In genomic region chrX:53926030-53926429, GRCh38 we compare ENCODE assay signal across 11 cellular contexts.
"Had no signal": no experiment of that assay in that cellular context is flagged by ENCODE, and none has a peak within 500 bp of the region (broad histone marks: within the 10 kb centered on the region; RNA-seq: fewer than 3 reads in every experiment).

No MANE protein-coding gene starts in this region.

- H3K9ac ChIP-seq: GM23248 had no signal

- H3K9me3 ChIP-seq: HAP-1 had no signal

- H3K4me1 ChIP-seq: HAP-1 had no signal

- H3K36me3 ChIP-seq: HAP-1 had no signal

- H3K4me3 ChIP-seq: GM23248, GM23338, HAP-1 had no signal

- H3K4me2 ChIP-seq: GM23338 had no signal

- FAIRE-seq: H1, H54 had no signal

- DNase-seq: GM23248, GOT3, H7, H9, HCEC 1CT, HFFc6 had no signal

- ATAC-seq: GM23338, HCT116 had no signal

- H3K27ac ChIP-seq: GM23248 had no signal

- H2AFZ ChIP-seq: GM23248, GM23338 had no signal
